29 cellular contexts compared by ENCODE assay signal in genomic region chrX:25125483-25125882, GRCh38.
"Had no signal": no experiment of that assay in that cellular context is flagged by ENCODE, and none has a peak within 500 bp of the region (broad histone marks: within the 10 kb centered on the region; RNA-seq: fewer than 3 reads in every experiment).

No MANE protein-coding gene starts in this region.

- H3K27me3 ChIP-seq: ascending aorta, cardiac muscle cell, colonic mucosa, esophagus squamous epithelium, gastroesophageal sphincter had no signal

- H3K4me1 ChIP-seq: ascending aorta, breast epithelium, colonic mucosa, esophagus squamous epithelium, gastroesophageal sphincter had no signal

- FAIRE-seq: endometrium had no signal

- H3K36me3 ChIP-seq: ascending aorta, breast epithelium, cardiac muscle cell, colonic mucosa, esophagus squamous epithelium, gastroesophageal sphincter had no signal

- DNase-seq: activated CD4-positive, alpha-beta memory T cell treated with anti-CD3 and anti-CD28 coated beads for 36 hours; activated CD4-positive, alpha-beta T cell treated with anti-CD3 and anti-CD28 coated beads for 36 hours; activated CD4-positive, alpha-beta T cell treated with anti-CD3 and anti-CD28 coated beads, Interleukin-2, amount 10 ng/mL, durations not matched to agents 24 days and 14 days; activated CD4-positive, CD25-positive, alpha-beta regulatory T cell; activated CD4-positive, CD25-positive, alpha-beta regulatory T cell treated with anti-CD3 and anti-CD28 coated beads, Interleukin-2, amount 50 U/mL, for 72 hours; activated CD8-positive, alpha-beta memory T cell treated with anti-CD3 and anti-CD28 coated beads, Interleukin-2, amount 10 ng/mL, durations not matched to agents 7 days and 5 days; activated CD8-positive, alpha-beta memory T cell treated with anti-CD3 and anti-CD28 coated beads, Interleukin-2, amount 50 U/mL, for 4 hours; activated CD8-positive, alpha-beta T cell treated with anti-CD3 and anti-CD28 coated beads, Interleukin-2, amount 10 ng/mL, durations not matched to agents 7 days and 5 days; activated gamma-delta T cell; activated naive CD4-positive, alpha-beta T cell; activated naive CD4-positive, alpha-beta T cell treated with anti-CD3 and anti-CD28 coated beads, Interleukin-2, amount 10 ng/mL, durations not matched to agents 7 days and 5 days; activated naive CD8-positive, alpha-beta T cell treated with anti-CD3 and anti-CD28 coated beads, Interleukin-2, amount 10 ng/mL, durations not matched to agents 7 days and 5 days; activated T-cell treated with anti-CD3 and anti-CD28 coated beads, Interleukin-2, amount 50 U/mL, for 1 hour; activated T-cell treated with anti-CD3 and anti-CD28 coated beads, Interleukin-2, amount 50 U/mL, for 48 hours; central memory CD4-positive, alpha-beta T cell; cerebellar nuclear complex; colonic mucosa; effector CD8-positive, alpha-beta T cell; esophagus squamous epithelium; foreskin melanocyte; head of caudate nucleus; T-helper 2 cell had no signal

- ATAC-seq: activated CD4-positive, alpha-beta T cell treated with anti-CD3 and anti-CD28 coated beads for 36 hours; activated CD8-positive, alpha-beta memory T cell treated with anti-CD3 and anti-CD28 coated beads, Interleukin-2, amount 10 ng/mL, durations not matched to agents 7 days and 5 days; activated CD8-positive, alpha-beta T cell treated with anti-CD3 and anti-CD28 coated beads, Interleukin-2, amount 10 ng/mL, durations not matched to agents 7 days and 5 days; activated naive CD4-positive, alpha-beta T cell treated with anti-CD3 and anti-CD28 coated beads, Interleukin-2, amount 50 U/mL, for 72 hours; gastroesophageal sphincter had no signal

- H3K4me3 ChIP-seq: ascending aorta, breast epithelium, cardiac muscle cell, colonic mucosa, esophagus squamous epithelium, gastroesophageal sphincter had no signal

- H3K27ac ChIP-seq: ascending aorta, breast epithelium, cardiac muscle cell, colonic mucosa, epithelial cell of prostate, esophagus squamous epithelium, gastroesophageal sphincter had no signal

- H3K9me3 ChIP-seq: ascending aorta, colonic mucosa, esophagus squamous epithelium, gastroesophageal sphincter had no signal
